ENCODE assay signal across 1 cellular context in genomic region chr17:80528521-80528920, GRCh38.
TF ChIP-seq lines count a peak whose summit lies in the region.

No MANE protein-coding gene starts in this region.

TF ChIP-seq in SK-N-SH treated with all-trans-retinoic acid at 6 μM for 48 hours, 23 proteins besides CTCF, POLR2A, EP300 and RAD21:
- TF ChIP-seq CREB5 (CRISPR knock-in tag; IDR thresholded peaks at IDR 0.05; ENCODE audit: low read depth) (no peak), TCF4 (CRISPR knock-in tag; IDR thresholded peaks at IDR 0.05; ENCODE audit: borderline replicate concordance) (no peak), ESRRG (CRISPR knock-in tag; IDR thresholded peaks at IDR 0.05) (no peak)
- TF ChIP-seq, protein P1, sequence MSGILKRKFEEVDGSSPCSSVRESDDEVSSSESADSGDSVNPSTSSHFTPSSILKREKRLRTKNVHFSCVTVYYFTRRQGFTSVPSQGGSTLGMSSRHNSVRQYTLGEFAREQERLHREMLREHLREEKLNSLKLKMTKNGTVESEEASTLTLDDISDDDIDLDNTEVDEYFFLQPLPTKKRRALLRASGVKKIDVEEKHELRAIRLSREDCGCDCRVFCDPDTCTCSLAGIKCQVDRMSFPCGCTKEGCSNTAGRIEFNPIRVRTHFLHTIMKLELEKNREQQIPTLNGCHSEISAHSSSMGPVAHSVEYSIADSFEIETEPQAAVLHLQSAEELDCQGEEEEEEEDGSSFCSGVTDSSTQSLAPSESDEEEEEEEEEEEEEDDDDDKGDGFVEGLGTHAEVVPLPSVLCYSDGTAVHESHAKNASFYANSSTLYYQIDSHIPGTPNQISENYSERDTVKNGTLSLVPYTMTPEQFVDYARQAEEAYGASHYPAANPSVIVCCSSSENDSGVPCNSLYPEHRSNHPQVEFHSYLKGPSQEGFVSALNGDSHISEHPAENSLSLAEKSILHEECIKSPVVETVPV (CRISPR knock-in tag; IDR thresholded peaks at IDR 0.05), result no peak
TF ChIP-seq in SK-N-SH treated with all-trans-retinoic acid at 6 μM for 48 hours: peak in this region for 0.
